In genomic region chr7:30594055-30594539, GRCh38 we compare ENCODE assay signal across 8 cellular contexts. TPM values are rescaled to one million over a fixed set of nuclear protein-coding genes. Genes with fewer than 3 reads are reported as not detected.
A peak's percentile ranks its signal among the peaks of the same experiment; 100 is the strongest.
DNase-seq lines count a peak whose midpoint lies in the region; ATAC-seq and TF ChIP-seq lines count a peak whose summit lies in the region.

No MANE protein-coding gene starts in this region.

- no peaks in the 10 kb centered on the region for H3K9me3 ChIP-seq in OCI-LY3 (ENCODE audit: insufficient read depth, low read length)
- no peaks in the 10 kb centered on the region for H3K9me3 ChIP-seq in heart right ventricle

- H3K36me3 Mint-ChIP-seq in CD14-positive monocyte, result peaks cover 8 to 11% of the 10 kb centered on the region in 2 donors

- H3K9me3 Mint-ChIP-seq in CD14-positive monocyte, result no peaks in the 10 kb centered on the region

- H3K4me1 ChIP-seq in OCI-LY3 (ENCODE audit: low read length) (peaks cover 10% of the 10 kb centered on the region), heart right ventricle (peaks cover 0 to 50% (median 25%) of the 10 kb centered on the region in 9 donors)

- 1% methylated on average over 12 of the region's 12 CpGs for WGBS in heart right ventricle, 2 donors

- H2AFZ ChIP-seq in OCI-LY3 (ENCODE audit: low read depth, low read length), result peak overlapping the region; percentile 84

- H3K4me2 ChIP-seq in OCI-LY3 (ENCODE audit: low read length), result peak overlapping the region; percentile 97

- H3K27me3 ChIP-seq in OCI-LY3 (ENCODE audit: low read depth, low read length), result no peaks in the 10 kb centered on the region
- H3K27me3 ChIP-seq in heart right ventricle, result no peaks in the 10 kb centered on the region

- H3K4me3 ChIP-seq in OCI-LY3 (ENCODE audit: low read length), result peak overlapping the region; percentile 98
- peak overlapping the region; percentile 73 to 97 (median 88) for H3K4me3 ChIP-seq in heart right ventricle
- peak overlapping the region; percentile 98 for H3K4me3 ChIP-seq in retinal pigment epithelial cell (ENCODE audit: low read length)

- H3K4me3 Mint-ChIP-seq in CD14-positive monocyte, result peak overlapping the region; percentile 99 to 100

- intact Hi-C loops in CD14-positive monocyte (cut with micrococcal nuclease), result loop anchor here in 1 of 2 donors (2.0 to 10.0 kb wide), 2 partner anchors 89 to 1901 kb away; partner anchors contain the start of genes AVL9, GGCT and LSM5
- intact Hi-C loops in heart right ventricle (cut with DNase I), result no loop called here

- ATAC-seq in GM18909 (IDR thresholded peaks at IDR 0.05; ENCODE audit: poor library complexity, unreplicated experiment) (peak; percentile 48), HG03108 (IDR thresholded peaks at IDR 0.05; ENCODE audit: unreplicated experiment) (peak; percentile 27), heart right ventricle (peak; percentile 16 to 62 (median 50))

- H3K79me2 ChIP-seq in OCI-LY3 (ENCODE audit: low read length), result peaks cover 49% of the 10 kb centered on the region

- DNase-seq in CD14-positive monocyte (ENCODE audit: low spot score), result peak; percentile 63
- peak; percentile 12 for DNase-seq in activated gamma-delta T cell treated with anti-CD3 and anti-CD28 coated beads, Interleukin-2, amount 50 U/mL, for 16 hours (ENCODE audit: low read depth)
- DNase-seq in heart right ventricle, result peak; percentile 10 to 20
- no peak for DNase-seq in retinal pigment epithelial cell (ENCODE audit: low read depth)
- no peak for DNase-seq in DMS114 treated with DMSO at 0.1 percent for 48 hours (lab: John Stamatoyannopoulos, UW; ENCODE audit: unreplicated experiment)

- TF ChIP-seq CTCF in CD14-positive monocyte (IDR thresholded peaks at IDR 0.05) (no peak), OCI-LY3 (IDR thresholded peaks at IDR 0.05; ENCODE audit: low read depth, low read length) (no peak), heart right ventricle (IDR thresholded peaks at IDR 0.05) (no peak), retinal pigment epithelial cell (conservative IDR thresholded peaks at IDR 0.05; ENCODE audit: low read depth, low read length) (no peak)

- peak overlapping the region; percentile 98 to 100 (median 99) for H3K27ac Mint-ChIP-seq in CD14-positive monocyte

- H3K27ac ChIP-seq in OCI-LY3 (ENCODE audit: low read length), result peak overlapping the region; percentile 97
- peak overlapping the region; percentile 25 to 97 (median 94) for H3K27ac ChIP-seq in heart right ventricle

- peak overlapping the region; percentile 96 for H3K9ac ChIP-seq in OCI-LY3 (ENCODE audit: low read length)

- H4K20me1 ChIP-seq in OCI-LY3 (ENCODE audit: insufficient read depth, low read length), result peaks cover 28% of the 10 kb centered on the region; the same call in 1 of the 2 replicates

- peaks cover 51% of the 10 kb centered on the region for H3K4me1 Mint-ChIP-seq in CD14-positive monocyte

- peaks cover 14% of the 10 kb centered on the region for H3K36me3 ChIP-seq in OCI-LY3 (replicated peaks; ENCODE audit: low read depth, low read length)
- H3K36me3 ChIP-seq in heart right ventricle, result peaks cover 0 to 8% (median 2%) of the 10 kb centered on the region in 9 donors

- H3K27me3 Mint-ChIP-seq in CD14-positive monocyte (ENCODE audit: low read depth in 3 of 3), result no peaks in the 10 kb centered on the region

RNA-seq across cellular contexts. Expression of gene GARS1, which starts 0.6 kb away (rescaled TPM):
- polyA plus RNA-seq in CD14-positive monocyte (10 to 100 TPM; 46.0 to 48.6 TPM), heart right ventricle (10 to 100 TPM; 52.3 to 95.6 TPM)
- total RNA-seq in heart right ventricle, result 10 to 100 TPM; 36.5 to 52.2 (median 40.8) TPM

Comparison
In these comparisons a context has a peak if more than half of its experiments do, and no peak if none do; other contexts are left out.
1. DNase-seq: peak in CD14-positive monocyte (single experiment), activated gamma-delta T cell treated with anti-CD3 and anti-CD28 coated beads, Interleukin-2, amount 50 U/mL, for 16 hours (single experiment) and heart right ventricle (2 of 2); none in retinal pigment epithelial cell (single experiment) and DMS114 treated with DMSO at 0.1 percent for 48 hours (single experiment).
2. Peak in every context shown above with its lines, with median percentiles within 50 percentile points of each other: ATAC-seq and H3K4me3 ChIP-seq.